25 cellular contexts compared by ENCODE assay signal in genomic region chr5:129148-129547, GRCh38. TPM values are rescaled to one million over a fixed set of nuclear protein-coding genes. Genes with fewer than 3 reads are reported as not detected.
DNase-seq lines count a peak whose midpoint lies in the region; ATAC-seq, FAIRE-seq and TF ChIP-seq lines count a peak whose summit lies in the region.
"Had no signal": no experiment of that assay in that cellular context is flagged by ENCODE, and none has a peak within 500 bp of the region (broad histone marks: within the 10 kb centered on the region; RNA-seq: fewer than 3 reads in every experiment).

No MANE protein-coding gene starts in this region.

- no peak overlapping the region for H4K91ac ChIP-seq in mesenchymal stem cell (ENCODE audit: low read length)

- H3K14ac ChIP-seq in mesenchymal stem cell (ENCODE audit: low read length in 2 of 2) = no peak overlapping the region

- 21% methylated on average over 2 of the region's 2 CpGs for WGBS in A549 (ENCODE audit: missing lambda C conversion rate)
- 84% methylated on average over 2 of the region's 2 CpGs for WGBS in HUES64
- 63% methylated on average over 2 of the region's 2 CpGs for WGBS in mesenchymal stem cell
- WGBS in endodermal cell (ENCODE audit: insufficient coverage in 1 of 2, insufficient read length in 1 of 2), 2 experiments = 85 to 100% methylated on average over 1 to 2 of the region's 2 CpGs
- 75 to 79% methylated on average over 2 of the region's 2 CpGs for WGBS in aorta, 2 donors
- 82 to 89% methylated on average over 2 of the region's 2 CpGs for WGBS in lower leg skin, 2 donors

- H3K4me3 Mint-ChIP-seq in astrocyte (ENCODE audit: unreplicated experiment) = no peak overlapping the region
- no peak overlapping the region for H3K4me3 Mint-ChIP-seq in endodermal cell
- H3K4me3 Mint-ChIP-seq: CD4-positive, CD25-positive, alpha-beta regulatory T cell; IgD-negative memory B cell had no signal

- H3K23ac ChIP-seq in mesenchymal stem cell (ENCODE audit: low read length in 2 of 2) = no peak overlapping the region

- no peak overlapping the region for H2BK5ac ChIP-seq in mesenchymal stem cell (ENCODE audit: low read depth, low read length, poor library complexity, severe bottlenecking)

- CTCF ChIA-PET in A549 (lab: Yijun Ruan, JAX) = interaction anchor here (1.0 to 2.3 kb wide), 3 partner anchors 10 to 59 kb away, joined by 4 to 8 read pairs (median 4); no protein-coding TSS in a partner anchor

- H2AFZ ChIP-seq in astrocyte (ENCODE audit: low read depth, low read length) (no peak overlapping the region), mesenchymal stem cell (ENCODE audit: low read depth, low read length) (no peak overlapping the region)

- H3K4me2 ChIP-seq in A549 = no peak overlapping the region
- peak overlapping the region; percentile 47 for H3K4me2 ChIP-seq in astrocyte (ENCODE audit: low read length)
- no peak overlapping the region for H3K4me2 ChIP-seq in mesenchymal stem cell (ENCODE audit: low read length, poor library complexity, severe bottlenecking)

- TF ChIP-seq POLR2A in A549 (IDR thresholded peaks at IDR 0.05; ENCODE audit: low read length) = no peak
- TF ChIP-seq POLR2A in lower leg skin (IDR thresholded peaks at IDR 0.05) = no peak
- TF ChIP-seq POLR2A in Peyer's patch (IDR thresholded peaks at IDR 0.05) = no peak

- no peak overlapping the region for H2BK12ac ChIP-seq in mesenchymal stem cell (ENCODE audit: low read length in 2 of 2)

- H3K79me1 ChIP-seq in mesenchymal stem cell (replicated peaks; ENCODE audit: low read length, poor library complexity, severe bottlenecking) = no peaks in the 10 kb centered on the region

- H3K36me3 Mint-ChIP-seq in astrocyte (ENCODE audit: low read depth, unreplicated experiment) (peaks cover 12% of the 10 kb centered on the region), endodermal cell (ENCODE audit: low read depth) (peaks cover 52% of the 10 kb centered on the region)
- H3K36me3 Mint-ChIP-seq: CD4-positive, CD25-positive, alpha-beta regulatory T cell; IgD-negative memory B cell had no signal

- ATAC-seq in A549 = no peak
- ATAC-seq in aorta (ENCODE audit: low FRiP score) = no peak
- ATAC-seq: Panc1 had no signal

- H3K36me3 ChIP-seq in HUES64 (ENCODE audit: insufficient read depth, low read length) = peaks cover 50% of the 10 kb centered on the region
- no peaks in the 10 kb centered on the region for H3K36me3 ChIP-seq in astrocyte (ENCODE audit: insufficient read depth, low read length)
- H3K36me3 ChIP-seq in mesenchymal stem cell (ENCODE audit: control insufficient read depth in 1 of 2, insufficient read depth in 2 of 2, low read depth in 1 of 2, low read length in 2 of 2) = no peaks in the 10 kb centered on the region
- no peaks in the 10 kb centered on the region for H3K36me3 ChIP-seq in endodermal cell (ENCODE audit: control insufficient read depth, insufficient read depth, low read length)
- no peaks in the 10 kb centered on the region for H3K36me3 ChIP-seq in aorta (ENCODE audit: control insufficient read depth in 1 of 2, insufficient read depth in 2 of 2, low read length in 1 of 2)
- H3K36me3 ChIP-seq in Peyer's patch = no peaks in the 10 kb centered on the region

- H3K27me3 ChIP-seq in HUES64 (ENCODE audit: insufficient read depth, low read length) (no peaks in the 10 kb centered on the region), astrocyte (ENCODE audit: insufficient read depth, low read length) (no peaks in the 10 kb centered on the region), mesenchymal stem cell (ENCODE audit: control insufficient read depth in 1 of 2, insufficient read depth in 1 of 2, low read length in 2 of 2) (peaks cover 0 to 19% of the 10 kb centered on the region in 2 experiments), endodermal cell (ENCODE audit: control insufficient read depth, insufficient read depth, low read length, poor library complexity, severe bottlenecking) (no peaks in the 10 kb centered on the region), aorta (ENCODE audit: control insufficient read depth in 1 of 2, insufficient read depth in 2 of 2, low read length in 1 of 2) (no peaks in the 10 kb centered on the region), Peyer's patch (no peaks in the 10 kb centered on the region)

- H2AK5ac ChIP-seq in mesenchymal stem cell (ENCODE audit: low read length, severe bottlenecking) = no peak overlapping the region

- no peak overlapping the region for H3K18ac ChIP-seq in mesenchymal stem cell (ENCODE audit: low read depth in 1 of 2, low read length in 2 of 2)

- no peak overlapping the region for H4K8ac ChIP-seq in mesenchymal stem cell (ENCODE audit: low read length)

- H4K20me1 ChIP-seq in astrocyte (ENCODE audit: insufficient read depth, low read length) = no peaks in the 10 kb centered on the region

- H3K9ac ChIP-seq in HUES64 (ENCODE audit: low read depth, low read length) = no peak overlapping the region
- H3K9ac ChIP-seq in astrocyte (ENCODE audit: low read length) = peak overlapping the region; percentile 12
- no peak overlapping the region for H3K9ac ChIP-seq in mesenchymal stem cell (ENCODE audit: low read length)
- H3K9ac ChIP-seq in endodermal cell (ENCODE audit: extremely low read depth, low read length, poor library complexity, severe bottlenecking) = no peak overlapping the region

- H3K4me3 ChIP-seq in A549 (no peak overlapping the region), HUES64 (ENCODE audit: low read length) (no peak overlapping the region), astrocyte (ENCODE audit: insufficient read depth, low read depth, low read length) (no peak overlapping the region), mesenchymal stem cell (ENCODE audit: insufficient read depth in 1 of 2, low read depth in 1 of 2, low read length in 2 of 2) (no peak overlapping the region), endodermal cell (ENCODE audit: low read length) (no peak overlapping the region), aorta (ENCODE audit: low read length in 2 of 2) (no peak overlapping the region), lower leg skin (ENCODE audit: low read depth, poor library complexity, severe bottlenecking) (no peak overlapping the region), Peyer's patch (no peak overlapping the region)
- H3K4me3 ChIP-seq: SK-N-MC had no signal

- H3K27me3 Mint-ChIP-seq in astrocyte (ENCODE audit: low read depth, unreplicated experiment) (no peaks in the 10 kb centered on the region), endodermal cell (ENCODE audit: insufficient read depth) (no peaks in the 10 kb centered on the region)

- H3K9me3 ChIP-seq in A549 = peaks cover 13% of the 10 kb centered on the region; the same call in 2 of the 3 replicates
- H3K9me3 ChIP-seq in HUES64 (ENCODE audit: insufficient read depth, low read depth, low read length) = peaks cover 14% of the 10 kb centered on the region
- no peaks in the 10 kb centered on the region for H3K9me3 ChIP-seq in astrocyte (ENCODE audit: insufficient read depth, low read depth, low read length)
- peaks cover 13% of the 10 kb centered on the region for H3K9me3 ChIP-seq in mesenchymal stem cell (ENCODE audit: control insufficient read depth, low read length)
- peaks cover 19% of the 10 kb centered on the region for H3K9me3 ChIP-seq in endodermal cell (ENCODE audit: control insufficient read depth, low read length)
- H3K9me3 ChIP-seq in aorta (ENCODE audit: control insufficient read depth, low read length) = no peaks in the 10 kb centered on the region
- peaks cover 0 to 5% (median 2%) of the 10 kb centered on the region in 4 donors for H3K9me3 ChIP-seq in Peyer's patch

- peaks cover 9% of the 10 kb centered on the region for H3K9me3 Mint-ChIP-seq in astrocyte (ENCODE audit: unreplicated experiment)
- H3K9me3 Mint-ChIP-seq in endodermal cell = peaks cover 28% of the 10 kb centered on the region

- no peak for TF ChIP-seq RAD21 in A549 (conservative IDR thresholded peaks at IDR 0.05 in 1 of 2, IDR thresholded peaks at IDR 0.05 in 1 of 2)

- H2BK15ac ChIP-seq in mesenchymal stem cell (ENCODE audit: low read depth, poor library complexity, severe bottlenecking) = no peak overlapping the region

- no peak overlapping the region for H3K4ac ChIP-seq in mesenchymal stem cell (ENCODE audit: low read depth in 1 of 2, low read length in 2 of 2)

- no peak for TF ChIP-seq EP300 in A549 (IDR thresholded peaks at IDR 0.05)

- no peak for DNase-seq in A549 (ENCODE audit: low read depth in 1 of 2, low spot score in 1 of 2)
- DNase-seq in astrocyte (ENCODE audit: low read depth) = no peak
- DNase-seq in mesenchymal stem cell = no peak
- no peak for DNase-seq in endodermal cell
- no peak for DNase-seq in aorta
- DNase-seq in lower leg skin (ENCODE audit: low spot score in 2 of 2) = no peak
- no peak for DNase-seq in Peyer's patch
- DNase-seq: 8988T; CD4-positive, CD25-positive, alpha-beta regulatory T cell; DMS153; DND-41; H7; Karpas-422; NCI-H1105 treated with DMSO at 0.1 percent for 48 hours; NCI-H2029; NCI-H446; NCI-H526; NCI-H82; SHP77 treated with DMSO at 0.1 percent for 48 hours had no signal

- peaks cover 38% of the 10 kb centered on the region for H3K79me2 ChIP-seq in astrocyte (ENCODE audit: insufficient read depth, low read length)

- POLR2A ChIA-PET in A549 (lab: Yijun Ruan, JAX) = no interaction called here

- no peaks in the 10 kb centered on the region for H3K4me1 ChIP-seq in A549
- peaks cover 57% of the 10 kb centered on the region for H3K4me1 ChIP-seq in HUES64 (ENCODE audit: insufficient read depth, low read length)
- peaks cover 20% of the 10 kb centered on the region for H3K4me1 ChIP-seq in astrocyte (ENCODE audit: insufficient read depth, low read length)
- no peaks in the 10 kb centered on the region for H3K4me1 ChIP-seq in mesenchymal stem cell (ENCODE audit: control insufficient read depth, insufficient read depth, low read depth, low read length)
- H3K4me1 ChIP-seq in endodermal cell (ENCODE audit: control insufficient read depth, insufficient read depth, low read length) = no peaks in the 10 kb centered on the region
- no peaks in the 10 kb centered on the region for H3K4me1 ChIP-seq in aorta (ENCODE audit: control insufficient read depth in 1 of 2, insufficient read depth in 2 of 2, low read length in 2 of 2)
- no peaks in the 10 kb centered on the region for H3K4me1 ChIP-seq in Peyer's patch

- H3K27ac Mint-ChIP-seq in astrocyte (ENCODE audit: unreplicated experiment) = peak overlapping the region; percentile 0
- no peak overlapping the region for H3K27ac Mint-ChIP-seq in endodermal cell
- H3K27ac Mint-ChIP-seq: CD4-positive, CD25-positive, alpha-beta regulatory T cell; IgD-negative memory B cell had no signal

- H3K4me1 Mint-ChIP-seq in astrocyte (ENCODE audit: low read depth, unreplicated experiment) (peaks cover 19% of the 10 kb centered on the region), endodermal cell (peaks cover 22% of the 10 kb centered on the region)
- H3K4me1 Mint-ChIP-seq: CD4-positive, CD25-positive, alpha-beta regulatory T cell; IgD-negative memory B cell had no signal

- H3K27ac ChIP-seq in A549 (no peak overlapping the region), HUES64 (ENCODE audit: low read depth, low read length) (peak overlapping the region; percentile 16; the same call in 1 of the 2 replicates), astrocyte (ENCODE audit: low read depth, low read length) (peak overlapping the region; percentile 64), mesenchymal stem cell (ENCODE audit: low read length, poor library complexity, severe bottlenecking) (peak overlapping the region; percentile 46), endodermal cell (ENCODE audit: low read depth, low read length) (no peak overlapping the region), aorta (ENCODE audit: low read depth in 1 of 2, low read length in 2 of 2) (no peak overlapping the region), Peyer's patch (no peak overlapping the region)
- H3K27ac ChIP-seq: SK-N-MC had no signal

- H2BK120ac ChIP-seq in mesenchymal stem cell (ENCODE audit: low read depth, low read length) = no peak overlapping the region

- FAIRE-seq in A549 (lab: Jason Lieb, UNC) = no peak
- FAIRE-seq in astrocyte (lab: Jason Lieb, UNC) = no peak
- FAIRE-seq: GM12892 had no signal

- TF ChIP-seq CTCF in A549 (IDR thresholded peaks at IDR 0.05) (no peak), astrocyte (IDR thresholded peaks at IDR 0.05; ENCODE audit: insufficient read depth, low read depth, low read length) (no peak), endodermal cell (conservative IDR thresholded peaks at IDR 0.05) (no peak), lower leg skin (IDR thresholded peaks at IDR 0.05) (no peak), Peyer's patch (IDR thresholded peaks at IDR 0.05) (no peak)

- intact Hi-C loops in aorta (cut with DNase I) = no loop called here
- intact Hi-C loops in lower leg skin (cut with DNase I; ENCODE audit: low total_unique reads) = no loop called here

RNA-seq across cellular contexts. Expression of gene PLEKHG4B, which starts 37.2 kb away (rescaled TPM):
- polyA plus RNA-seq in A549 (2011; rRNA removed) = 0.59 and 0.78 TPM in 2 replicates
- 0.42 and 0.71 TPM in 2 replicates for polyA plus RNA-seq in A549 (2012; cell fraction: cytosol; rRNA removed)
- polyA plus RNA-seq in A549 (2012; cell fraction: nucleus; rRNA removed) = 1.9 and 2.7 TPM in 2 replicates
- polyA plus RNA-seq in A549 (2017; fragmentation: RNase III; extraction: RNeasy Plus Mini Kit Qiagen cat#74134 plus additional on column Dnase treatment) = 0.57 to 0.67 TPM (median 0.66 TPM) in 3 replicates
- polyA minus RNA-seq in A549 (2011; rRNA and poly(A)+ RNA removed) = 0.12 and 0.73 TPM in 2 replicates
- polyA plus RNA-seq in HUES64 (2013, experiment 1 of 2) = 26.8 TPM
- 27.2 TPM for polyA plus RNA-seq in HUES64 (2013, experiment 2 of 2)
- total RNA-seq in astrocyte = 6.1 and 8.1 TPM in 2 replicates
- polyA plus RNA-seq in mesenchymal stem cell (2013, experiment 1 of 2) = 0.25 TPM
- 0.14 TPM for polyA plus RNA-seq in mesenchymal stem cell (2013, experiment 2 of 2)
- 10 to 100 TPM; 16.3 to 22.8 TPM for total RNA-seq in endodermal cell
- polyA plus RNA-seq in endodermal cell (2013, experiment 1 of 2) = 20.9 TPM
- 19.5 TPM for polyA plus RNA-seq in endodermal cell (2013, experiment 2 of 2)
- total RNA-seq in aorta = under 1 TPM in 1 of 2 donors, not detected in 1; 0.21 TPM
- under 1 TPM in 1 of 2 donors, not detected in 1; 0.05 TPM for polyA plus RNA-seq in aorta
- 1 to 10 TPM in 1 of 4 donors, under 1 TPM in 3; 0.17 to 2.1 (median 0.36) TPM for total RNA-seq in lower leg skin
- total RNA-seq in Peyer's patch = 1 to 10 TPM in 1 of 4 donors, under 1 TPM in 2, not detected in 1; 0.18 to 2.5 (median 0.19) TPM
- total RNA-seq: CD4-positive, CD25-positive, alpha-beta regulatory T cell; HT-29 had no signal
- polyA plus RNA-seq: CD4-positive, CD25-positive, alpha-beta regulatory T cell; IgD-negative memory B cell had no signal

Comparison
In these comparisons a context has a peak if more than half of its experiments do, and no peak if none do; other contexts are left out.
1. H3K27ac ChIP-seq: peak in HUES64 (single experiment), astrocyte (single experiment) and mesenchymal stem cell (single experiment); none in A549 (0 of 2), endodermal cell (single experiment), aorta (0 of 2) and Peyer's patch (0 of 4).